Comparison of ENCODE assay signal across 19 cellular contexts in the genomic region with DNA sequence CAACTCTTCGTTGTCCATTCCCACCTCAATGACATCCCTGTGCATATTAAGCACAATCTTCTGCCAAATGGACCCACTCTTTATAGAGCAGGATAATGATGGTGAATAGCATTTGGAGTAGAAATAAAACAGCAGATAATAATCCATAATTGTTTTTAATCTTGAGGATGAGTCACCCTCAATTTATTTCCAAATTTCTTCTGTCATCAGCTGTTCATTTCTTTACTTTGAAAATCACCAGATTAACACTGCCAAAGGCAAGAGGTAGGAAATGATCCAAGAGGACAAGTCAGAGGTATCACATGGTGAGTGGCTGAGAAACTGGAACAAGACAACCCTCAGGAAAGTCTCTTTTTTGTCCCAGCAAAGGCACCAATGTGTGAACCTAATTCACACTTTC. TPM values are rescaled to one million over a fixed set of nuclear protein-coding genes. Genes with fewer than 3 reads are reported as not detected.
DNase-seq lines count a peak whose midpoint lies in the region; ATAC-seq, FAIRE-seq and TF ChIP-seq lines count a peak whose summit lies in the region.
"Had no signal": no experiment of that assay in that cellular context is flagged by ENCODE, and none has a peak within 500 bp of the region (broad histone marks: within the 10 kb centered on the region; RNA-seq: fewer than 3 reads in every experiment).

No MANE protein-coding gene starts in this region.

- H3K36me3 ChIP-seq in adrenal gland (replicated peaks in 1 of 2) (peaks cover 0 to 2% of the 10 kb centered on the region in 2 donors), gastroesophageal sphincter (peaks cover 0 to 10% of the 10 kb centered on the region in 2 donors), rectal smooth muscle tissue (ENCODE audit: control insufficient read depth, insufficient read depth, low read length) (no peaks in the 10 kb centered on the region)

- DNase-seq in A549 (ENCODE audit: low read depth in 1 of 2, low spot score in 1 of 2) (no peak), adrenal gland (no peak), RPMI8226 (no peak), DMS114 treated with DMSO at 0.1 percent for 48 hours (lab: John Stamatoyannopoulos, UW; ENCODE audit: unreplicated experiment) (no peak), hepatic stellate cell (ENCODE audit: low spot score) (no peak)
- DNase-seq: activated gamma-delta T cell; H9; KG1; left cardiac atrium; NCI-H1048; NCI-H524; nucleus accumbens; stimulated activated CD4-positive, alpha-beta T cell treated with anti-CD3 and anti-CD28 coated beads, Interleukin-4, amount 100 ng/mL, for 4 hours; T-helper 9 cell; trophoblast cell had no signal

- ATAC-seq in A549 (no peak), gastroesophageal sphincter (peak; percentile 74), HG03521 (IDR thresholded peaks at IDR 0.05; ENCODE audit: unreplicated experiment) (no peak)

- TF ChIP-seq POLR2A in A549 (IDR thresholded peaks at IDR 0.05; ENCODE audit: low read length) (no peak), adrenal gland (IDR thresholded peaks at IDR 0.05) (no peak), gastroesophageal sphincter (IDR thresholded peaks at IDR 0.05) (no peak)

- POLR2A ChIA-PET in A549 (lab: Yijun Ruan, JAX), result no interaction called here

- H3K27ac ChIP-seq in A549 (no peak overlapping the region), adrenal gland (peak overlapping the region; percentile 74 to 96 (median 85)), gastroesophageal sphincter (peak overlapping the region in 2 of 4 donors; percentile 35 to 56), rectal smooth muscle tissue (ENCODE audit: low read depth, low read length) (peak overlapping the region; percentile 28)
- H3K27ac ChIP-seq: SJSA1 had no signal

- TF ChIP-seq CTCF in A549 (IDR thresholded peaks at IDR 0.05) (no peak), adrenal gland (IDR thresholded peaks at IDR 0.05) (no peak), gastroesophageal sphincter (IDR thresholded peaks at IDR 0.05) (no peak)

- WGBS in A549 (ENCODE audit: missing lambda C conversion rate), result 73% methylated on average over 1 of the region's 1 CpG
- 27 to 47% (median 35%) methylated on average over 1 of the region's 1 CpG for WGBS in adrenal gland, 4 donors
- WGBS in gastroesophageal sphincter (ENCODE audit: low coverage in 1 of 2), 2 donors, result 22 to 75% methylated on average over 1 of the region's 1 CpG

- no peak for FAIRE-seq in A549 (lab: Jason Lieb, UNC)

- no peak overlapping the region for H3K9ac ChIP-seq in rectal smooth muscle tissue (ENCODE audit: low read length)

- intact Hi-C loops in adrenal gland (cut with DNase I), result loop anchor here in 1 of 2 donors (10.0 kb wide), 1 partner anchor 216 kb away; a partner anchor contains a TSS

- TF ChIP-seq RAD21 in A549 (conservative IDR thresholded peaks at IDR 0.05 in 1 of 2, IDR thresholded peaks at IDR 0.05 in 1 of 2), result no peak

- TF ChIP-seq EP300 in A549 (IDR thresholded peaks at IDR 0.05) (no peak), gastroesophageal sphincter (IDR thresholded peaks at IDR 0.05) (no peak)

- H3K4me2 ChIP-seq in A549, result no peak overlapping the region

- no peaks in the 10 kb centered on the region for H3K9me3 ChIP-seq in A549
- no peaks in the 10 kb centered on the region for H3K9me3 ChIP-seq in adrenal gland (replicated peaks in 1 of 3)
- H3K9me3 ChIP-seq in gastroesophageal sphincter, result no peaks in the 10 kb centered on the region
- H3K9me3 ChIP-seq: SJSA1 had no signal

- CTCF ChIA-PET in A549 (lab: Yijun Ruan, JAX), result interaction anchor here (1.0 kb wide), 1 partner anchor 17 kb away, joined by 6 read pairs; no protein-coding TSS in a partner anchor

- H3K27me3 ChIP-seq in adrenal gland (no peaks in the 10 kb centered on the region), gastroesophageal sphincter (no peaks in the 10 kb centered on the region), rectal smooth muscle tissue (ENCODE audit: control insufficient read depth, insufficient read depth, low read length) (no peaks in the 10 kb centered on the region)
- H3K27me3 ChIP-seq: SJSA1 had no signal

- H3K4me1 ChIP-seq in A549 (no peaks in the 10 kb centered on the region), adrenal gland (replicated peaks in 1 of 2) (peaks cover 22 to 33% of the 10 kb centered on the region in 2 donors), gastroesophageal sphincter (peaks cover 0 to 9% (median 0%) of the 10 kb centered on the region in 3 donors), rectal smooth muscle tissue (ENCODE audit: control insufficient read depth, insufficient read depth, low read length) (no peaks in the 10 kb centered on the region)
- H3K4me1 ChIP-seq: SJSA1 had no signal

- no peak overlapping the region for H3K4me3 ChIP-seq in A549
- H3K4me3 ChIP-seq in adrenal gland, result no peak overlapping the region
- H3K4me3 ChIP-seq in gastroesophageal sphincter, result no peak overlapping the region
- no peak overlapping the region for H3K4me3 ChIP-seq in rectal smooth muscle tissue (ENCODE audit: low read length)
- H3K4me3 ChIP-seq: SJSA1 had no signal

TF ChIP-seq in A549, 52 proteins besides CTCF, POLR2A, EP300 and RAD21:
- no peak for TF ChIP-seq KDM5A (IDR thresholded peaks at IDR 0.05)
- no peak for TF ChIP-seq HEYL (CRISPR knock-in tag; IDR thresholded peaks at IDR 0.05)
- no peak for TF ChIP-seq FOSL2 (IDR thresholded peaks at IDR 0.05)
- peak; percentile 61; the same call in 1 of the 2 replicates for TF ChIP-seq FOSL2 (CRISPR knock-in tag; IDR thresholded peaks at IDR 0.05)
- TF ChIP-seq ZNF302 (CRISPR knock-in tag; IDR thresholded peaks at IDR 0.05), result no peak
- TF ChIP-seq MYC (IDR thresholded peaks at IDR 0.05; ENCODE audit: borderline replicate concordance, low read length), result no peak
- TF ChIP-seq POLR2AphosphoS2 (conservative IDR thresholded peaks at IDR 0.05; ENCODE audit: low read length), result no peak
TF ChIP-seq in A549: peak in this region for 1.

RNA-seq across cellular contexts. Expression of a gene that starts 7.3 kb away (rescaled TPM):
- 11.5 and 11.9 TPM in 2 replicates for polyA plus RNA-seq in A549 (2011; rRNA removed)
- polyA plus RNA-seq in A549 (2012; cell fraction: cytosol; rRNA removed), result 7.1 and 11.0 TPM in 2 replicates
- polyA plus RNA-seq in A549 (2012; cell fraction: nucleus; rRNA removed), result 23.9 and 25.1 TPM in 2 replicates
- polyA plus RNA-seq in A549 (2017; fragmentation: RNase III; extraction: RNeasy Plus Mini Kit Qiagen cat#74134 plus additional on column Dnase treatment), result 11.1 to 13.4 TPM (median 13.4 TPM) in 3 replicates
- 32.6 and 47.5 TPM in 2 replicates for polyA minus RNA-seq in A549 (2011; rRNA and poly(A)+ RNA removed)
- total RNA-seq in adrenal gland, result 10 to 100 TPM; 40.4 to 73.3 (median 59.7) TPM
- 10 to 100 TPM; 16.2 to 22.8 (median 17.7) TPM for polyA plus RNA-seq in adrenal gland
- total RNA-seq in gastroesophageal sphincter, result 10 to 100 TPM; 25.7 to 33.1 (median 30.2) TPM

RNA-seq across cellular contexts. Expression of a gene that starts 15.9 kb away (rescaled TPM):
- 5.6 and 6.2 TPM in 2 replicates for polyA plus RNA-seq in A549 (2011; rRNA removed)
- 1.9 and 2.8 TPM in 2 replicates for polyA plus RNA-seq in A549 (2012; cell fraction: cytosol; rRNA removed)
- 1.1 and 1.2 TPM in 2 replicates for polyA plus RNA-seq in A549 (2012; cell fraction: nucleus; rRNA removed)
- polyA plus RNA-seq in A549 (2017; fragmentation: RNase III; extraction: RNeasy Plus Mini Kit Qiagen cat#74134 plus additional on column Dnase treatment), result 4.6 to 5.7 TPM (median 5.1 TPM) in 3 replicates
- polyA minus RNA-seq in A549 (2011; rRNA and poly(A)+ RNA removed), result 7.5 and 8.6 TPM in 2 replicates
- 1 to 10 TPM; 4.5 to 7.4 (median 6.0) TPM for total RNA-seq in adrenal gland
- polyA plus RNA-seq in adrenal gland, result 1 to 10 TPM; 1.5 to 6.9 (median 3.0) TPM
- 1 to 10 TPM; 1.9 to 4.2 (median 2.5) TPM for total RNA-seq in gastroesophageal sphincter

RNA-seq across cellular contexts. Expression of a gene that starts 16.2 kb away (rescaled TPM):
- polyA plus RNA-seq in A549 (2011; rRNA removed) (58.6 and 75.4 TPM in 2 replicates), A549 (2017; fragmentation: RNase III; extraction: RNeasy Plus Mini Kit Qiagen cat#74134 plus additional on column Dnase treatment) (35.5 to 39.9 TPM (median 39.5 TPM) in 3 replicates), adrenal gland (10 to 100 TPM; 31.0 to 62.9 (median 57.0) TPM)
- polyA plus RNA-seq in A549 (2012; cell fraction: cytosol; rRNA removed), result 34.2 and 47.8 TPM in 2 replicates
- polyA plus RNA-seq in A549 (2012; cell fraction: nucleus; rRNA removed), result 54.5 and 58.6 TPM in 2 replicates
- polyA minus RNA-seq in A549 (2011; rRNA and poly(A)+ RNA removed), result 108 and 123 TPM in 2 replicates
- total RNA-seq in adrenal gland (100 to 1,000 TPM in 5 of 8 donors, 10 to 100 TPM in 3; 68.9 to 177 (median 108) TPM), gastroesophageal sphincter (10 to 100 TPM; 47.8 to 81.1 (median 69.5) TPM)

Comparison
In these comparisons a context has a peak if more than half of its experiments do, and no peak if none do; other contexts are left out.
1. H3K27ac ChIP-seq: peak in adrenal gland (5 of 5) and rectal smooth muscle tissue (single experiment); none in A549 (0 of 2).